ENCODE assay signal across 8 cellular contexts in genomic region chr12:16385779-16386646, GRCh38. TPM values are rescaled to one million over a fixed set of nuclear protein-coding genes. Genes with fewer than 3 reads are reported as not detected.
DNase-seq lines count a peak whose midpoint lies in the region; ATAC-seq and TF ChIP-seq lines count a peak whose summit lies in the region.

No MANE protein-coding gene starts in this region.

- no CpG with 5 or more reads among the region's 13 CpGs for WGBS in mesendoderm (ENCODE audit: extremely low coverage, insufficient coverage, low lambda C conversion rate)
- 30% methylated on average over 13 of the region's 13 CpGs for WGBS in suprapubic skin

- ATAC-seq in Right ventricle myocardium inferior (peak; percentile 73), GM18505 (IDR thresholded peaks at IDR 0.05; ENCODE audit: unreplicated experiment) (no peak)

- H3K9ac ChIP-seq in mesendoderm (ENCODE audit: low read length): no peak overlapping the region

- no peak overlapping the region for H3K18ac ChIP-seq in mesendoderm (ENCODE audit: low read length)

- DNase-seq in Right ventricle myocardium inferior (ENCODE audit: missing footprints): no peak
- DNase-seq in cardiac septum (ENCODE audit: low spot score): no peak
- DNase-seq in NCI-H460 (ENCODE audit: extremely low read depth, low read depth): peak; percentile 39
- peak; percentile 44 for DNase-seq in dermis blood vessel endothelial cell
- DNase-seq in mesendoderm: peak; percentile 70
- DNase-seq in suprapubic skin (ENCODE audit: low spot score in 2 of 2): no peak
- no peak for DNase-seq in NOMO-1 treated with DMSO at 0.1 percent for 48 hours (lab: John Stamatoyannopoulos, UW; ENCODE audit: unreplicated experiment)

- TF ChIP-seq CTCF in suprapubic skin (IDR thresholded peaks at IDR 0.05): peak in 1 of 2 donors; percentile 6

- H2BK120ac ChIP-seq in mesendoderm (ENCODE audit: low read depth, low read length): no peak overlapping the region

- no peak overlapping the region for H3K4me2 ChIP-seq in mesendoderm (ENCODE audit: low read length)

- no peak overlapping the region for H3K4ac ChIP-seq in mesendoderm (ENCODE audit: low read depth, low read length)

- no peak overlapping the region for H3K23ac ChIP-seq in mesendoderm (ENCODE audit: low read length)

- intact Hi-C loops in Right ventricle myocardium inferior (cut with DNase I): no loop called here
- intact Hi-C loops in cardiac septum (cut with DNase I): no loop called here

- H3K56ac ChIP-seq in mesendoderm (ENCODE audit: low read length): peak overlapping the region; percentile 37

- no peak overlapping the region for H2BK5ac ChIP-seq in mesendoderm (ENCODE audit: low read length)

- H2BK15ac ChIP-seq in mesendoderm (replicated peaks; ENCODE audit: low read depth): no peak overlapping the region

- no peaks in the 10 kb centered on the region for H3K9me3 ChIP-seq in suprapubic skin

- no peaks in the 10 kb centered on the region for H3K79me2 ChIP-seq in mesendoderm (ENCODE audit: control insufficient read depth, insufficient read depth, low read length)

- peaks cover 2% of the 10 kb centered on the region for H3K4me1 ChIP-seq in mesendoderm (ENCODE audit: control insufficient read depth, low read depth, low read length)
- H3K4me1 ChIP-seq in suprapubic skin: no peaks in the 10 kb centered on the region

- TF ChIP-seq POLR2A in suprapubic skin (IDR thresholded peaks at IDR 0.05): no peak
- TF ChIP-seq POLR2A in GM18505 (IDR thresholded peaks at IDR 0.05; ENCODE audit: borderline replicate concordance, extremely low read depth, insufficient read depth, insufficient read length): no peak

- H3K36me3 ChIP-seq in mesendoderm (ENCODE audit: control insufficient read depth, insufficient read depth, low read length): no peaks in the 10 kb centered on the region
- H3K36me3 ChIP-seq in suprapubic skin: no peaks in the 10 kb centered on the region

- H2AK5ac ChIP-seq in mesendoderm (ENCODE audit: low read length): no peak overlapping the region

- TF ChIP-seq EP300 in suprapubic skin (IDR thresholded peaks at IDR 0.05): no peak

- no peak overlapping the region for H4K8ac ChIP-seq in mesendoderm (ENCODE audit: low read depth, low read length)

- no peak overlapping the region for H4K5ac ChIP-seq in mesendoderm (ENCODE audit: low read length)

- H3K79me1 ChIP-seq in mesendoderm (ENCODE audit: low read length): no peaks in the 10 kb centered on the region

- no peaks in the 10 kb centered on the region for H3K27me3 ChIP-seq in mesendoderm (ENCODE audit: insufficient read depth, low read length, poor library complexity)
- no peaks in the 10 kb centered on the region for H3K27me3 ChIP-seq in suprapubic skin

- H3K27ac ChIP-seq in mesendoderm (ENCODE audit: low read depth, low read length): no peak overlapping the region
- no peak overlapping the region for H3K27ac ChIP-seq in suprapubic skin

- no peak overlapping the region for H3K4me3 ChIP-seq in mesendoderm (ENCODE audit: low read length)
- no peak overlapping the region for H3K4me3 ChIP-seq in suprapubic skin

RNA-seq across cellular contexts. Expression of gene MGST1, which starts 38.6 kb away (rescaled TPM):
- total RNA-seq in Right ventricle myocardium inferior (60.1 TPM), cardiac septum (7.3 TPM), dermis blood vessel endothelial cell (13.6 and 32.9 TPM in 2 replicates), suprapubic skin (100 to 1,000 TPM in 1 of 4 donors, 10 to 100 TPM in 3; 72.8 to 107 (median 84.7) TPM)
- total RNA-seq in NCI-H460 (2014; rRNA removed; shearing (Covaris generic)): 309 and 386 TPM in 2 replicates
- polyA plus RNA-seq in NCI-H460 (2014; cell fraction: nucleus; rRNA removed): 312 and 342 TPM in 2 replicates
- 1,103 TPM for polyA plus RNA-seq in mesendoderm (2013, experiment 1 of 2)
- polyA plus RNA-seq in mesendoderm (2013, experiment 2 of 2): 1,074 TPM

Comparison
In these comparisons a context has a peak if more than half of its experiments do, and no peak if none do; other contexts are left out.
1. DNase-seq: peak in NCI-H460 (single experiment), dermis blood vessel endothelial cell (single experiment) and mesendoderm (single experiment); none in Right ventricle myocardium inferior (single experiment), cardiac septum (single experiment), suprapubic skin (0 of 2) and NOMO-1 treated with DMSO at 0.1 percent for 48 hours (single experiment).